ENCODE assay signal across 9 cellular contexts in the genomic region with DNA sequence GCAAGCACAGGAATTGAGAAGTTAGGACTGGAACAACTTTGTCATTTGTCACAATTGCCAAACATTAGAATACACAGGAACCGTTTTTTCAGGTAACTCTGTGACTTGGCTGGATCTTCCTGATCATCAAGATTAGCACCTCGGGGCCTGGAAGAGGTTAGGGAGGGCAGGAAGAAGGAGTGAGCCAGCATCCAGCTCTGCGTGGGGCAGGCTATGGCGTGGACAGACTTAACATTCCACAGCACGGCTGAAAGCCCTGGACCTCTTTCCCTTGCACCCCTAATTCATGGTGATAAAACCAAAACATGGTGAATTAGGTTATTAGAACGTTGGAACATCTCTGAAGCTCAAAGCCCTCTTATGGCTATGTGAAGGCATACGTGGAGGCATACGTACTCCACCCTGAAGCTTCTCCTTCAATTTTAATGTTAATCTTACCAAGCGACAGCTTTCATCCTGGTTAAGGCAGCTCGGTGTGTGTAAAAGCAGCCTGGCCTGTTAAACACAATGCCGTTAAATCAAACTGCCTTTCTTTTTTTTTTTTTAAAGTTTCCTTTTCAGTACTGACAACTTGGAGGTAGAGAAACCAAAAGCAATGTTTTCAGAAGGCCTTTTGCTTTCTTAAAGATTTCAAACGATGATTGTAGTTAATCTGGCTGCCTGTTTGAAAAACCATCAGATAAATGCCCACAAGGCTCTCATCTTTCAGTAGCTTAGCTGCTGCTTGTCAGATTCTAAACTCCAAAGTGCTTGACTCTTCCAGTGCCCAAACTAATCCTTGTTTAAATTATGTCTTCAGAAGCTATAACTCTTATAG. TPM values are rescaled to one million over a fixed set of nuclear protein-coding genes. Genes with fewer than 3 reads are reported as not detected.
DNase-seq lines count a peak whose midpoint lies in the region; ATAC-seq and TF ChIP-seq lines count a peak whose summit lies in the region.
"Had no signal": no experiment of that assay in that cellular context is flagged by ENCODE, and none has a peak within 500 bp of the region (broad histone marks: within the 10 kb centered on the region; RNA-seq: fewer than 3 reads in every experiment).

No MANE protein-coding gene starts in this region.

- H3K4me3 ChIP-seq in GM08714 (ENCODE audit: low read length) (peak overlapping the region; percentile 59; the same call in 1 of the 2 replicates), Panc1 (ENCODE audit: low read depth in 2 of 2, low read length in 2 of 2) (peak overlapping the region; percentile 1 to 27; a peak in 3 of 4 replicates), psoas muscle (peak overlapping the region; percentile 10)

- WGBS in psoas muscle, 3 donors, result 47 to 54% (median 52%) methylated on average over 12 of the region's 12 CpGs

- intact Hi-C loops in Panc1 (cut with micrococcal nuclease; ENCODE audit: unreplicated experiment) (no loop called here), psoas muscle (cut with DNase I) (loop anchor here in 1 of 2 donors (5.0 kb wide), 1 partner anchor 35 kb away; no protein-coding TSS in a partner anchor)

- CTCF ChIA-PET in Panc1 (lab: Charles Lee), result interaction anchor here (0.7 kb wide), 1 partner anchor 206 kb away, joined by 3 read pairs; no protein-coding TSS in a partner anchor

- H3K27ac Mint-ChIP-seq in effector memory CD8-positive, alpha-beta T cell, result peak overlapping the region; percentile 74 to 75

- peaks cover 19% of the 10 kb centered on the region for H3K36me3 Mint-ChIP-seq in effector memory CD8-positive, alpha-beta T cell (ENCODE audit: insufficient read depth)

- H3K4me1 Mint-ChIP-seq in effector memory CD8-positive, alpha-beta T cell (ENCODE audit: low read depth in 2 of 2), result peaks cover 13 to 27% of the 10 kb centered on the region in 2 donors

- BruUV-seq in Panc1 (replicated peaks; lab: Mats Ljungman, UMichigan), result no TSS peak

- TF ChIP-seq CTCF in Panc1 (IDR thresholded peaks at IDR 0.05) (no peak), psoas muscle (IDR thresholded peaks at IDR 0.05) (no peak)

- peak overlapping the region; percentile 25 to 42 for H3K4me3 Mint-ChIP-seq in effector memory CD8-positive, alpha-beta T cell

- in situ Hi-C loops in Panc1 (cut with HindIII; ENCODE audit: low pct_unique_long_range_greater_than_20kb, low sequenced_read_pairs), result no loop called here

- H3K27ac ChIP-seq in Panc1 (ENCODE audit: low read length), result peak overlapping the region; percentile 79
- peak overlapping the region; percentile 31 for H3K27ac ChIP-seq in psoas muscle

- POLR2A ChIA-PET in Panc1 (lab: Charles Lee), result no interaction called here

- no peaks in the 10 kb centered on the region for H3K9me3 Mint-ChIP-seq in effector memory CD8-positive, alpha-beta T cell

- no peaks in the 10 kb centered on the region for H3K27me3 Mint-ChIP-seq in effector memory CD8-positive, alpha-beta T cell

- H3K36me3 ChIP-seq in Panc1 (ENCODE audit: control insufficient read depth, insufficient read depth, low read length) (no peaks in the 10 kb centered on the region), psoas muscle (ENCODE audit: insufficient read depth in 1 of 2, low read depth in 1 of 2) (no peaks in the 10 kb centered on the region)

- DNase-seq in Panc1 (ENCODE audit: low read depth, low spot score) (no peak), psoas muscle (no peak), RKO (ENCODE audit: low spot score) (no peak)
- DNase-seq in effector memory CD8-positive, alpha-beta T cell, result no peak
- DNase-seq: NCI-H69 had no signal

- H3K27me3 ChIP-seq in Panc1 (ENCODE audit: control insufficient read depth, insufficient read depth, low read length) (no peaks in the 10 kb centered on the region), psoas muscle (ENCODE audit: insufficient read depth in 3 of 3, low read length in 2 of 3) (no peaks in the 10 kb centered on the region)

- no peak for ATAC-seq in Panc1
- no peak for ATAC-seq in effector memory CD8-positive, alpha-beta T cell (replicated peaks)
- ATAC-seq in psoas muscle, result no peak
- no peak for ATAC-seq in HG03439 (IDR thresholded peaks at IDR 0.05; ENCODE audit: unreplicated experiment)
- ATAC-seq in GM19328 (IDR thresholded peaks at IDR 0.05; ENCODE audit: unreplicated experiment), result no peak
- ATAC-seq in GM21786 (IDR thresholded peaks at IDR 0.05; ENCODE audit: unreplicated experiment), result no peak

- H3K9me3 ChIP-seq in Panc1 (ENCODE audit: control insufficient read depth, insufficient read depth, low read depth, low read length) (no peaks in the 10 kb centered on the region), psoas muscle (no peaks in the 10 kb centered on the region)

- H3K4me1 ChIP-seq in Panc1 (ENCODE audit: control insufficient read depth, insufficient read depth, low read length) (peaks cover 41% of the 10 kb centered on the region), psoas muscle (no peaks in the 10 kb centered on the region)

RNA-seq across cellular contexts. Expression of a gene that starts 4.5 kb away (rescaled TPM):
- total RNA-seq in Panc1 (2021; ENCODE audit: unreplicated experiment) (29.0 TPM), psoas muscle (10 to 100 TPM in 2 of 4 donors, 1 to 10 TPM in 2; 8.0 to 15.5 (median 10.1) TPM)
- polyA plus RNA-seq in Panc1 (2012; ENCODE audit: insufficient read length), result 23.6 TPM
- polyA plus RNA-seq in psoas muscle, result 1 to 10 TPM; 7.0 to 7.7 (median 7.3) TPM

RNA-seq across cellular contexts. Expression of a gene that starts 33.2 kb away (rescaled TPM):
- total RNA-seq in Panc1 (2021; ENCODE audit: unreplicated experiment) (235 TPM), psoas muscle (100 to 1,000 TPM; 186 to 212 (median 201) TPM)
- polyA plus RNA-seq in Panc1 (2012; ENCODE audit: insufficient read length), result 145 TPM
- polyA plus RNA-seq in psoas muscle, result 100 to 1,000 TPM; 182 to 331 (median 204) TPM

RNA-seq across cellular contexts. Expression of a gene that starts 46.3 kb away (rescaled TPM):
- total RNA-seq in Panc1 (2021; ENCODE audit: unreplicated experiment) (67.0 TPM), psoas muscle (10 to 100 TPM; 37.1 to 48.9 (median 43.9) TPM)
- 56.5 TPM for polyA plus RNA-seq in Panc1 (2012; ENCODE audit: insufficient read length)
- 10 to 100 TPM; 49.0 to 67.2 (median 65.7) TPM for polyA plus RNA-seq in psoas muscle
